Comparison of ENCODE assay signal across 29 cellular contexts in the genomic region with DNA sequence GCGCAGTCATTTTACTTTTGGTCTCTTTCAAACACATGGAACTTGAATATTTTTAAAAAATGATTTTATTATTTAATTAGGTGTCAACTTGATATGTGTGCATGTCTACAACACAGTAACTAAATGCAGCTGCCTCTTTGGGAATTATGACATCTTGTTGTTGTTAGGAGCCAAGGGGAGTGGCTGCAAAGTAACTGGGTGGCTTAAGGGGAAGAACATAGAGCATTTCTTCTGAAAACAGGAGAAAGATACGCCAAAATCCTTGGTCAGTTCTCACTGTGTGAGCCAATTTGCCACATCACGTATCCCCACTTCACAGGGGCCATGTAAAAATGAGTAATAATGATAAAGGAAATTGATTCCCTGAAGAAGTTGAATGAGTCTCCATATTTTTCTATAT.
DNase-seq lines count a peak whose midpoint lies in the region; ATAC-seq and TF ChIP-seq lines count a peak whose summit lies in the region.
"Had no signal": no experiment of that assay in that cellular context is flagged by ENCODE, and none has a peak within 500 bp of the region (broad histone marks: within the 10 kb centered on the region; RNA-seq: fewer than 3 reads in every experiment).

No MANE protein-coding gene starts in this region.

- no peak for TF ChIP-seq EP300 in sigmoid colon (IDR thresholded peaks at IDR 0.05)
- no peak for TF ChIP-seq EP300 in esophagus muscularis mucosa (IDR thresholded peaks at IDR 0.05)

- H3K9ac ChIP-seq in adipocyte (ENCODE audit: low read length): peak overlapping the region; percentile 60

- peak overlapping the region in 1 of 4 donors; percentile 35 for H3K27ac ChIP-seq in sigmoid colon
- no peak overlapping the region for H3K27ac ChIP-seq in esophagus muscularis mucosa (replicated peaks in 1 of 4)
- H3K27ac ChIP-seq: colonic mucosa, pancreas, RWPE1, upper lobe of right lung had no signal

- H3K4me1 ChIP-seq in adipocyte (ENCODE audit: control insufficient read depth, insufficient read depth, low read length) (peaks cover 34% of the 10 kb centered on the region), sigmoid colon (peaks cover 0 to 31% (median 13%) of the 10 kb centered on the region in 4 donors), esophagus muscularis mucosa (peaks cover 0 to 7% (median 2%) of the 10 kb centered on the region in 4 donors)
- H3K4me1 ChIP-seq: breast epithelium, colonic mucosa, pancreas, upper lobe of right lung had no signal

- TF ChIP-seq CTCF in AG10803 (conservative IDR thresholded peaks at IDR 0.05; ENCODE audit: low read length) (no peak), sigmoid colon (IDR thresholded peaks at IDR 0.05) (no peak), esophagus muscularis mucosa (IDR thresholded peaks at IDR 0.05) (no peak)

- no peaks in the 10 kb centered on the region for H3K36me3 ChIP-seq in adipocyte (ENCODE audit: control insufficient read depth, insufficient read depth, low read length, severe bottlenecking)
- H3K36me3 ChIP-seq in sigmoid colon: no peaks in the 10 kb centered on the region
- H3K36me3 ChIP-seq in esophagus muscularis mucosa: no peaks in the 10 kb centered on the region
- H3K36me3 ChIP-seq: breast epithelium, colonic mucosa, pancreas, upper lobe of right lung had no signal

- H3K4me3 ChIP-seq in AG10803 (ENCODE audit: low read length) (no peak overlapping the region), adipocyte (ENCODE audit: low read length) (peak overlapping the region; percentile 50), sigmoid colon (no peak overlapping the region), esophagus muscularis mucosa (no peak overlapping the region)
- H3K4me3 ChIP-seq: A549, breast epithelium, colonic mucosa, pancreas, SK-N-MC, upper lobe of right lung had no signal

- 84 to 87% methylated on average over 3 of the region's 3 CpGs for WGBS in sigmoid colon, 2 donors
- WGBS in esophagus muscularis mucosa: 81% methylated on average over 3 of the region's 3 CpGs

- H3K27me3 ChIP-seq in adipocyte (replicated peaks; ENCODE audit: control insufficient read depth, insufficient read depth, low read length) (no peaks in the 10 kb centered on the region), sigmoid colon (no peaks in the 10 kb centered on the region), esophagus muscularis mucosa (no peaks in the 10 kb centered on the region)
- H3K27me3 ChIP-seq: breast epithelium, colonic mucosa, pancreas, upper lobe of right lung had no signal

- intact Hi-C loops in left ventricle myocardium superior (cut with micrococcal nuclease) (no loop called here), sigmoid colon (cut with DNase I) (loop anchor here (10.0 kb wide), 1 partner anchor 130 kb away; no protein-coding TSS in a partner anchor), esophagus muscularis mucosa (cut with DNase I) (no loop called here)

- TF ChIP-seq POLR2A in sigmoid colon (IDR thresholded peaks at IDR 0.05): no peak
- no peak for TF ChIP-seq POLR2A in esophagus muscularis mucosa (IDR thresholded peaks at IDR 0.05; ENCODE audit: low read depth)

- ATAC-seq in left ventricle myocardium superior (peak; percentile 79), GM21447 (IDR thresholded peaks at IDR 0.05; ENCODE audit: unreplicated experiment) (no peak)
- ATAC-seq: A549; activated naive CD4-positive, alpha-beta T cell treated with anti-CD3 and anti-CD28 coated beads, Interleukin-2, amount 50 U/mL, for 72 hours; CD8-positive, alpha-beta T cell; pancreas; upper lobe of right lung had no signal

- DNase-seq in AG10803 (ENCODE audit: low read depth) (peak; percentile 59), adipocyte (ENCODE audit: low read depth) (no peak), left ventricle myocardium superior (no peak), sigmoid colon (peak; percentile 54), NCI-H2081 treated with DMSO at 0.1 percent for 48 hours (lab: John Stamatoyannopoulos, UW) (no peak), NCI-H1092 (lab: John Stamatoyannopoulos, UW) (no peak), esophagus muscularis mucosa (ENCODE audit: extremely low spot score) (no peak)
- DNase-seq: activated CD4-positive, alpha-beta T cell treated with anti-CD3 and anti-CD28 coated beads, Interleukin-2, amount 50 U/mL, for 1 hour; activated CD4-positive, CD25-positive, alpha-beta regulatory T cell; activated effector memory CD4-positive, alpha-beta T cell treated with Interleukin-2 at 50 U/mL for 16 hours; activated T-cell treated with anti-CD3 and anti-CD28 coated beads, Interleukin-2, amount 50 U/mL, for 1 hour; CD8-positive, alpha-beta T cell; colonic mucosa; effector CD4-positive, alpha-beta T cell; GOT3; HFFc6; NCI-H1048; NCI-H1694; nephron progenitor cell; pancreas; stimulated activated CD4-positive, alpha-beta T cell treated with anti-CD3 and anti-CD28 coated beads, Interleukin-4, amount 100 ng/mL, for 24 hours; T-helper 1 cell; upper lobe of right lung had no signal

- H3K9me3 ChIP-seq in adipocyte (ENCODE audit: control insufficient read depth, low read length) (no peaks in the 10 kb centered on the region), sigmoid colon (no peaks in the 10 kb centered on the region), esophagus muscularis mucosa (no peaks in the 10 kb centered on the region)
- H3K9me3 ChIP-seq: breast epithelium, colonic mucosa, pancreas, upper lobe of right lung had no signal

Comparison
In these comparisons a context has a peak if more than half of its experiments do, and no peak if none do; other contexts are left out.
1. DNase-seq: peak in AG10803 (single experiment) and sigmoid colon (single experiment); none in adipocyte (single experiment), left ventricle myocardium superior (single experiment), NCI-H2081 treated with DMSO at 0.1 percent for 48 hours (single experiment), NCI-H1092 (single experiment) and esophagus muscularis mucosa (single experiment).